ENCODE assay signal across 18 cellular contexts in the genomic region with DNA sequence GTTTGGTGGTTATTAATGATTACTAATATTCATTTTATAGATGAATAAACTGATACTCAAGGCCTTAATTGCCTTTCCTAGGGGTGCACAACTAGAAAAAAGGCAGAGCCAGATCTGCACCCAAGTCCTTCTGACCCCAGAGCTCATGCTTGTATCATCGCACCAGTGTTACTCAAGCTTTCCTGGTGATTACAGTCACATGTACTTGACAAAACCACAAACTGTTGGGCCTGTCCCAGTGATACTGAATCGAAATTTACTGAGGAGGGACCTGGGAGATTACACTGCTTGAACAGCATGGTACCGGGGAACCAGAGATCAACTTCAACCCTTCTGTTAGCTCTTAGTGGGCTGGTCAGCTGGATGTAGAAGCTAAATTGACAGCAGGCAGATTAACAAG. TPM values are rescaled to one million over a fixed set of nuclear protein-coding genes. Genes with fewer than 3 reads are reported as not detected.
DNase-seq lines count a peak whose midpoint lies in the region; ATAC-seq and TF ChIP-seq lines count a peak whose summit lies in the region.
"Had no signal": no experiment of that assay in that cellular context is flagged by ENCODE, and none has a peak within 500 bp of the region (broad histone marks: within the 10 kb centered on the region; RNA-seq: fewer than 3 reads in every experiment).

No MANE protein-coding gene starts in this region.

- DNase-seq in EH (ENCODE audit: low read depth) (peak; percentile 7), HT1080 (ENCODE audit: low read depth) (peak; percentile 18), foreskin fibroblast (peak; percentile 40 to 61), tibial nerve (ENCODE audit: low spot score in 2 of 2) (no peak), endodermal cell (no peak), cerebellar nuclear complex (lab: John Stamatoyannopoulos, UW) (no peak)
- DNase-seq: activated CD8-positive, alpha-beta memory T cell treated with anti-CD3 and anti-CD28 coated beads, Interleukin-2, amount 50 U/mL, for 48 hours; Calu3; NCI-H1694; NCI-H526 treated with DMSO at 0.1 percent for 48 hours; SHP77; spleen; transverse colon had no signal

- H3K27ac Mint-ChIP-seq in activated T-helper 17 cell treated with anti-CD3 and anti-CD28 coated beads, Interleukin-2, amount 50 U/mL, for 72 hours, result no peak overlapping the region
- H3K27ac Mint-ChIP-seq in endodermal cell, result no peak overlapping the region
- H3K27ac Mint-ChIP-seq: memory B cell had no signal

- no peaks in the 10 kb centered on the region for H3K27me3 Mint-ChIP-seq in activated T-helper 17 cell treated with anti-CD3 and anti-CD28 coated beads, Interleukin-2, amount 50 U/mL, for 72 hours
- H3K27me3 Mint-ChIP-seq in endodermal cell (ENCODE audit: insufficient read depth), result no peaks in the 10 kb centered on the region
- H3K27me3 Mint-ChIP-seq: memory B cell had no signal

- TF ChIP-seq EP300 in tibial nerve (IDR thresholded peaks at IDR 0.05), result no peak

- H3K9ac ChIP-seq in endodermal cell (ENCODE audit: extremely low read depth, low read length, poor library complexity, severe bottlenecking), result no peak overlapping the region

- H3K9me3 ChIP-seq in tibial nerve, result no peaks in the 10 kb centered on the region
- no peaks in the 10 kb centered on the region for H3K9me3 ChIP-seq in endodermal cell (ENCODE audit: control insufficient read depth, low read length)
- H3K9me3 ChIP-seq: ascending aorta, spleen, transverse colon had no signal

- H3K4me1 ChIP-seq in tibial nerve (peaks cover 0 to 21% (median 5%) of the 10 kb centered on the region in 4 donors), endodermal cell (ENCODE audit: control insufficient read depth, insufficient read depth, low read length) (no peaks in the 10 kb centered on the region)

- 66 to 71% methylated on average over 3 of the region's 3 CpGs for WGBS in tibial nerve, 2 donors
- WGBS in endodermal cell (ENCODE audit: insufficient coverage in 1 of 2, insufficient read length in 1 of 2), 2 experiments, result 84 to 91% methylated on average over 3 of the region's 3 CpGs

- peaks cover 0 to 28% (median 0%) of the 10 kb centered on the region in 3 donors for H3K36me3 ChIP-seq in tibial nerve
- H3K36me3 ChIP-seq in endodermal cell (ENCODE audit: control insufficient read depth, insufficient read depth, low read length), result peaks cover 8% of the 10 kb centered on the region
- H3K36me3 ChIP-seq: transverse colon had no signal

- peaks cover 4% of the 10 kb centered on the region for H3K4me1 Mint-ChIP-seq in activated T-helper 17 cell treated with anti-CD3 and anti-CD28 coated beads, Interleukin-2, amount 50 U/mL, for 72 hours
- peaks cover 21% of the 10 kb centered on the region for H3K4me1 Mint-ChIP-seq in endodermal cell

- peaks cover 7% of the 10 kb centered on the region for H3K36me3 Mint-ChIP-seq in activated T-helper 17 cell treated with anti-CD3 and anti-CD28 coated beads, Interleukin-2, amount 50 U/mL, for 72 hours (ENCODE audit: low read depth)
- peaks cover 8% of the 10 kb centered on the region for H3K36me3 Mint-ChIP-seq in endodermal cell (ENCODE audit: low read depth)

- H3K9me3 Mint-ChIP-seq in activated T-helper 17 cell treated with anti-CD3 and anti-CD28 coated beads, Interleukin-2, amount 50 U/mL, for 72 hours, result no peaks in the 10 kb centered on the region
- H3K9me3 Mint-ChIP-seq in endodermal cell, result no peaks in the 10 kb centered on the region
- H3K9me3 Mint-ChIP-seq: memory B cell had no signal

- H3K4me3 Mint-ChIP-seq in activated T-helper 17 cell treated with anti-CD3 and anti-CD28 coated beads, Interleukin-2, amount 50 U/mL, for 72 hours, result no peak overlapping the region
- H3K4me3 Mint-ChIP-seq in endodermal cell, result no peak overlapping the region
- H3K4me3 Mint-ChIP-seq: memory B cell had no signal

- H3K27me3 ChIP-seq in tibial nerve (no peaks in the 10 kb centered on the region), endodermal cell (ENCODE audit: control insufficient read depth, insufficient read depth, low read length, poor library complexity, severe bottlenecking) (no peaks in the 10 kb centered on the region)
- H3K27me3 ChIP-seq: ascending aorta, spleen, transverse colon had no signal

- no peak overlapping the region for H3K4me3 ChIP-seq in foreskin fibroblast (ENCODE audit: low read depth in 1 of 2, low read length in 2 of 2)
- no peak overlapping the region for H3K4me3 ChIP-seq in tibial nerve
- H3K4me3 ChIP-seq in endodermal cell (ENCODE audit: low read length), result no peak overlapping the region
- H3K4me3 ChIP-seq: ascending aorta, spleen, transverse colon had no signal

- ATAC-seq in activated T-helper 17 cell treated with anti-CD3 and anti-CD28 coated beads, Interleukin-2, amount 50 U/mL, for 72 hours (replicated peaks), result peak; percentile 80
- no peak for ATAC-seq in GM18505 (IDR thresholded peaks at IDR 0.05; ENCODE audit: unreplicated experiment)
- ATAC-seq: HepG2 had no signal

- TF ChIP-seq CTCF in foreskin fibroblast (IDR thresholded peaks at IDR 0.05; ENCODE audit: low read depth, low read length) (no peak), tibial nerve (IDR thresholded peaks at IDR 0.05) (no peak), endodermal cell (conservative IDR thresholded peaks at IDR 0.05) (no peak)

- no peak overlapping the region for H3K27ac ChIP-seq in tibial nerve
- no peak overlapping the region for H3K27ac ChIP-seq in endodermal cell (ENCODE audit: low read depth, low read length)
- H3K27ac ChIP-seq: ascending aorta, transverse colon had no signal

- no peak for TF ChIP-seq POLR2A in GM18505 (IDR thresholded peaks at IDR 0.05; ENCODE audit: borderline replicate concordance, extremely low read depth, insufficient read depth, insufficient read length)
- no peak for TF ChIP-seq POLR2A in tibial nerve (IDR thresholded peaks at IDR 0.05)

RNA-seq across cellular contexts. Expression of a gene that starts 33.7 kb away (rescaled TPM):
- 47.1 and 48.0 TPM in 2 replicates for total RNA-seq in HT1080 (2014; rRNA removed; shearing (Covaris generic))
- 37.4 and 40.8 TPM in 2 replicates for polyA plus RNA-seq in HT1080 (2015; cell fraction: cytosol; rRNA removed)
- 101 and 113 TPM in 2 replicates for polyA plus RNA-seq in HT1080 (2015; cell fraction: nucleus; rRNA removed)
- total RNA-seq in activated T-helper 17 cell treated with anti-CD3 and anti-CD28 coated beads, Interleukin-2, amount 50 U/mL, for 72 hours, result 10 to 100 TPM; 24.3 to 40.1 TPM
- total RNA-seq in tibial nerve (10 to 100 TPM; 22.4 to 36.5 (median 26.8) TPM), endodermal cell (10 to 100 TPM; 31.3 to 31.6 TPM)
- polyA plus RNA-seq in endodermal cell (2013, experiment 1 of 2), result 32.7 TPM
- 29.8 TPM for polyA plus RNA-seq in endodermal cell (2013, experiment 2 of 2)

RNA-seq across cellular contexts. Expression of a gene that starts 34.0 kb away (rescaled TPM):
- total RNA-seq in HT1080 (2014; rRNA removed; shearing (Covaris generic)), result 0.29 and 1.1 TPM in 2 replicates
- 1.00 and 1.4 TPM in 2 replicates for polyA plus RNA-seq in HT1080 (2015; cell fraction: cytosol; rRNA removed)
- 0.57 and 0.67 TPM in 2 replicates for polyA plus RNA-seq in HT1080 (2015; cell fraction: nucleus; rRNA removed)
- 1 to 10 TPM in 1 of 2 donors, under 1 TPM in 1; 0.56 to 1.1 TPM for total RNA-seq in activated T-helper 17 cell treated with anti-CD3 and anti-CD28 coated beads, Interleukin-2, amount 50 U/mL, for 72 hours
- total RNA-seq in tibial nerve, result 1 to 10 TPM in 2 of 4 donors, under 1 TPM in 1, not detected in 1; 0.63 to 2.4 (median 1.5) TPM
- 1 to 10 TPM; 1.5 to 2.9 TPM for total RNA-seq in endodermal cell
- polyA plus RNA-seq in endodermal cell (2013, experiment 1 of 2), result 1.7 TPM
- polyA plus RNA-seq in endodermal cell (2013, experiment 2 of 2), result 1.4 TPM
- total RNA-seq: ascending aorta had no signal

Comparison
In these comparisons a context has a peak if more than half of its experiments do, and no peak if none do; other contexts are left out.
1. DNase-seq: peak in EH (single experiment), HT1080 (single experiment) and foreskin fibroblast (2 of 2); none in tibial nerve (0 of 2), endodermal cell (single experiment) and cerebellar nuclear complex (0 of 2).